Comparison of ENCODE assay signal across 10 cellular contexts in the genomic region with DNA sequence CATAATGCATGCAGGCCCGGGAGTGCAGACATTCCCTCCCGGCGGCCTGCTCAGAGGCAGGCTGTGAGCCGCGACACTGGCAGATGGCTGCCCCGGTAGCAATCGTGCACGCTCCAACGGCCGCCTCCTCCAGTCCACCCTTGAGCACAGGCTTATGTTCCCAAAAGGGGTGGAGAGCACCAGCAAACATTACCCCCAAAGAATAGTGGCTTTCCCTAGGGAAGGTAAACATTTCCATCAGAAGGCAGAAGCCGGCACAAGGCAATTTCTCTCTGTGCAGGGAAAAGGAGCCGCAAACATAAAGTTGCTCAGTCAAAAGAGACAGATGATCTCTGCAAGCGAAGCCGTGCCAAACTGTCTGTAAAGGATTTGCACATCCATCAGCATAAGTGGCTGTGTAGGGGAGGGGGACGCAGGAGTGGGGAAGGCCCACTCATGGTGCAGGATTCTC.
DNase-seq lines count a peak whose midpoint lies in the region; ATAC-seq and TF ChIP-seq lines count a peak whose summit lies in the region.
"Had no signal": no experiment of that assay in that cellular context is flagged by ENCODE, and none has a peak within 500 bp of the region (broad histone marks: within the 10 kb centered on the region; RNA-seq: fewer than 3 reads in every experiment).

No MANE protein-coding gene starts in this region.

- H3K4me1 ChIP-seq in GM23338 (ENCODE audit: insufficient read depth) = peaks cover 25% of the 10 kb centered on the region
- H3K4me1 ChIP-seq in skeletal muscle tissue (ENCODE audit: control insufficient read depth in 3 of 3, insufficient read depth in 3 of 3, low read length in 3 of 3) = peaks cover 28 to 47% (median 35%) of the 10 kb centered on the region in 3 donors
- H3K4me1 ChIP-seq: parathyroid adenoma had no signal

- H2AFZ ChIP-seq in GM23338 = peak overlapping the region; percentile 90; the same call in 1 of the 2 replicates
- H2AFZ ChIP-seq: parathyroid adenoma had no signal

- H3K27ac ChIP-seq in GM23338 (ENCODE audit: low read depth) (no peak overlapping the region), skeletal muscle tissue (ENCODE audit: low read depth, low read length) (peak overlapping the region; percentile 67)
- H3K27ac ChIP-seq: parathyroid adenoma, VCaP had no signal

- H3K36me3 Mint-ChIP-seq in GM23338 (ENCODE audit: low read depth) (no peaks in the 10 kb centered on the region), glutamatergic neuron (ENCODE audit: unreplicated experiment) (no peaks in the 10 kb centered on the region)

- H3K27me3 Mint-ChIP-seq in GM23338 (ENCODE audit: insufficient read depth, low read depth, poor library complexity) (peaks cover 9% of the 10 kb centered on the region), glutamatergic neuron (ENCODE audit: unreplicated experiment) (peaks cover 4% of the 10 kb centered on the region)

- H3K9me3 ChIP-seq in skeletal muscle tissue (ENCODE audit: control insufficient read depth in 3 of 3, low read length in 3 of 3) = no peaks in the 10 kb centered on the region

- no peaks in the 10 kb centered on the region for H3F3A ChIP-seq in GM23338 (replicated peaks; ENCODE audit: low read depth)

- H3K27ac Mint-ChIP-seq in GM23338 (no peak overlapping the region), glutamatergic neuron (ENCODE audit: unreplicated experiment) (peak overlapping the region; percentile 94)

- H3K9ac ChIP-seq in skeletal muscle tissue (ENCODE audit: low read depth in 1 of 3, low read length in 3 of 3) = peak overlapping the region; percentile 2 to 69 (median 26)
- H3K9ac ChIP-seq: parathyroid adenoma had no signal

- H3K79me2 ChIP-seq in GM23338 (replicated peaks; ENCODE audit: insufficient read depth) = no peaks in the 10 kb centered on the region

- no peak overlapping the region for H3K4me3 ChIP-seq in GM23338
- H3K4me3 ChIP-seq in skeletal muscle tissue (ENCODE audit: low read length in 3 of 3) = peak overlapping the region; percentile 2 to 49 (median 29)

- 0 out of 2 replicates have a peak overlapping the region, but pooled peaks have one; percentile 43 for H3K4me2 ChIP-seq in GM23338

- H4K20me1 ChIP-seq in GM23338 (replicated peaks; ENCODE audit: insufficient read depth) = no peaks in the 10 kb centered on the region

- H3K9me3 Mint-ChIP-seq in GM23338 (no peaks in the 10 kb centered on the region), glutamatergic neuron (ENCODE audit: unreplicated experiment) (peaks cover 16% of the 10 kb centered on the region)

- peak; percentile 80 for ATAC-seq in GM23338
- no peak for ATAC-seq in HG03520 (IDR thresholded peaks at IDR 0.05; ENCODE audit: unreplicated experiment)

- H3K4me3 Mint-ChIP-seq in GM23338 (no peak overlapping the region), glutamatergic neuron (ENCODE audit: unreplicated experiment) (peak overlapping the region; percentile 83)

- H3K27me3 ChIP-seq in GM23338 (ENCODE audit: insufficient read depth) = no peaks in the 10 kb centered on the region; the same call in 1 of the 2 replicates
- no peaks in the 10 kb centered on the region for H3K27me3 ChIP-seq in skeletal muscle tissue (ENCODE audit: control insufficient read depth in 3 of 3, insufficient read depth in 3 of 3, low read length in 3 of 3)

- DNase-seq in GM23338 (ENCODE audit: low spot score) (peak; percentile 34), NCI-H524 treated with DMSO at 0.1 percent for 48 hours (lab: John Stamatoyannopoulos, UW) (peak; percentile 73), glutamatergic neuron (peak; percentile 86), LoVo (ENCODE audit: low spot score) (no peak), SIG-M5 treated with dmso at 0.1 percent for 504 hours (lab: John Stamatoyannopoulos, UW; ENCODE audit: unreplicated experiment) (no peak)
- DNase-seq in activated CD4-positive, CD25-positive, alpha-beta regulatory T cell treated with anti-CD3 and anti-CD28 coated beads, Interleukin-2, amount 50 U/mL, for 72 hours = no peak

- H3K4me1 Mint-ChIP-seq in GM23338 = peaks cover 41% of the 10 kb centered on the region
- H3K4me1 Mint-ChIP-seq in glutamatergic neuron (ENCODE audit: low read depth, unreplicated experiment) = peaks cover 69% of the 10 kb centered on the region

- no peaks in the 10 kb centered on the region for H3K9me2 ChIP-seq in GM23338 (ENCODE audit: insufficient read depth)

- TF ChIP-seq CTCF in GM23338 (conservative IDR thresholded peaks at IDR 0.05; ENCODE audit: low read depth in 2 of 2) (no peak), glutamatergic neuron (IDR thresholded peaks at IDR 0.05; ENCODE audit: partially characterized antibody, unreplicated experiment) (no peak)

- H3K36me3 ChIP-seq in GM23338 (ENCODE audit: insufficient read depth) (no peaks in the 10 kb centered on the region), skeletal muscle tissue (ENCODE audit: control insufficient read depth in 3 of 3, insufficient read depth in 3 of 3, low read length in 3 of 3) (no peaks in the 10 kb centered on the region)

TF ChIP-seq in GM23338, 12 proteins besides CTCF, POLR2A, EP300 and RAD21 (continues in another document):
- TF ChIP-seq, protein P1, sequence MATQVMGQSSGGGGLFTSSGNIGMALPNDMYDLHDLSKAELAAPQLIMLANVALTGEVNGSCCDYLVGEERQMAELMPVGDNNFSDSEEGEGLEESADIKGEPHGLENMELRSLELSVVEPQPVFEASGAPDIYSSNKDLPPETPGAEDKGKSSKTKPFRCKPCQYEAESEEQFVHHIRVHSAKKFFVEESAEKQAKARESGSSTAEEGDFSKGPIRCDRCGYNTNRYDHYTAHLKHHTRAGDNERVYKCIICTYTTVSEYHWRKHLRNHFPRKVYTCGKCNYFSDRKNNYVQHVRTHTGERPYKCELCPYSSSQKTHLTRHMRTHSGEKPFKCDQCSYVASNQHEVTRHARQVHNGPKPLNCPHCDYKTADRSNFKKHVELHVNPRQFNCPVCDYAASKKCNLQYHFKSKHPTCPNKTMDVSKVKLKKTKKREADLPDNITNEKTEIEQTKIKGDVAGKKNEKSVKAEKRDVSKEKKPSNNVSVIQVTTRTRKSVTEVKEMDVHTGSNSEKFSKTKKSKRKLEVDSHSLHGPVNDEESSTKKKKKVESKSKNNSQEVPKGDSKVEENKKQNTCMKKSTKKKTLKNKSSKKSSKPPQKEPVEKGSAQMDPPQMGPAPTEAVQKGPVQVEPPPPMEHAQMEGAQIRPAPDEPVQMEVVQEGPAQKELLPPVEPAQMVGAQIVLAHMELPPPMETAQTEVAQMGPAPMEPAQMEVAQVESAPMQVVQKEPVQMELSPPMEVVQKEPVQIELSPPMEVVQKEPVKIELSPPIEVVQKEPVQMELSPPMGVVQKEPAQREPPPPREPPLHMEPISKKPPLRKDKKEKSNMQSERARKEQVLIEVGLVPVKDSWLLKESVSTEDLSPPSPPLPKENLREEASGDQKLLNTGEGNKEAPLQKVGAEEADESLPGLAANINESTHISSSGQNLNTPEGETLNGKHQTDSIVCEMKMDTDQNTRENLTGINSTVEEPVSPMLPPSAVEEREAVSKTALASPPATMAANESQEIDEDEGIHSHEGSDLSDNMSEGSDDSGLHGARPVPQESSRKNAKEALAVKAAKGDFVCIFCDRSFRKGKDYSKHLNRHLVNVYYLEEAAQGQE (IDR thresholded peaks at IDR 0.05; ENCODE audit: unreplicated experiment) = no peak
- TF ChIP-seq, protein P2, sequence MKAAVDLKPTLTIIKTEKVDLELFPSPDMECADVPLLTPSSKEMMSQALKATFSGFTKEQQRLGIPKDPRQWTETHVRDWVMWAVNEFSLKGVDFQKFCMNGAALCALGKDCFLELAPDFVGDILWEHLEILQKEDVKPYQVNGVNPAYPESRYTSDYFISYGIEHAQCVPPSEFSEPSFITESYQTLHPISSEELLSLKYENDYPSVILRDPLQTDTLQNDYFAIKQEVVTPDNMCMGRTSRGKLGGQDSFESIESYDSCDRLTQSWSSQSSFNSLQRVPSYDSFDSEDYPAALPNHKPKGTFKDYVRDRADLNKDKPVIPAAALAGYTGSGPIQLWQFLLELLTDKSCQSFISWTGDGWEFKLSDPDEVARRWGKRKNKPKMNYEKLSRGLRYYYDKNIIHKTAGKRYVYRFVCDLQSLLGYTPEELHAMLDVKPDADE (IDR thresholded peaks at IDR 0.05) = no peak
- TF ChIP-seq EZH2phosphoT487 (IDR thresholded peaks at IDR 0.05; ENCODE audit: unreplicated experiment) = no peak
- no peak for TF ChIP-seq POLR2AphosphoS5 (IDR thresholded peaks at IDR 0.05; ENCODE audit: low read depth)
- TF ChIP-seq ZNF331 (CRISPR knock-in tag; IDR thresholded peaks at IDR 0.05; ENCODE audit: low read depth) = no peak
- TF ChIP-seq NANOG (IDR thresholded peaks at IDR 0.05; ENCODE audit: borderline replicate concordance) = no peak

Comparison
In these comparisons a context has a peak if more than half of its experiments do, and no peak if none do; other contexts are left out.
1. DNase-seq: peak in GM23338 (single experiment), NCI-H524 treated with DMSO at 0.1 percent for 48 hours (single experiment) and glutamatergic neuron (single experiment); none in LoVo (single experiment), activated CD4-positive, CD25-positive, alpha-beta regulatory T cell treated with anti-CD3 and anti-CD28 coated beads, Interleukin-2, amount 50 U/mL, for 72 hours (single experiment) and SIG-M5 treated with dmso at 0.1 percent for 504 hours (single experiment).